18 cellular contexts compared by ENCODE assay signal in the genomic region with DNA sequence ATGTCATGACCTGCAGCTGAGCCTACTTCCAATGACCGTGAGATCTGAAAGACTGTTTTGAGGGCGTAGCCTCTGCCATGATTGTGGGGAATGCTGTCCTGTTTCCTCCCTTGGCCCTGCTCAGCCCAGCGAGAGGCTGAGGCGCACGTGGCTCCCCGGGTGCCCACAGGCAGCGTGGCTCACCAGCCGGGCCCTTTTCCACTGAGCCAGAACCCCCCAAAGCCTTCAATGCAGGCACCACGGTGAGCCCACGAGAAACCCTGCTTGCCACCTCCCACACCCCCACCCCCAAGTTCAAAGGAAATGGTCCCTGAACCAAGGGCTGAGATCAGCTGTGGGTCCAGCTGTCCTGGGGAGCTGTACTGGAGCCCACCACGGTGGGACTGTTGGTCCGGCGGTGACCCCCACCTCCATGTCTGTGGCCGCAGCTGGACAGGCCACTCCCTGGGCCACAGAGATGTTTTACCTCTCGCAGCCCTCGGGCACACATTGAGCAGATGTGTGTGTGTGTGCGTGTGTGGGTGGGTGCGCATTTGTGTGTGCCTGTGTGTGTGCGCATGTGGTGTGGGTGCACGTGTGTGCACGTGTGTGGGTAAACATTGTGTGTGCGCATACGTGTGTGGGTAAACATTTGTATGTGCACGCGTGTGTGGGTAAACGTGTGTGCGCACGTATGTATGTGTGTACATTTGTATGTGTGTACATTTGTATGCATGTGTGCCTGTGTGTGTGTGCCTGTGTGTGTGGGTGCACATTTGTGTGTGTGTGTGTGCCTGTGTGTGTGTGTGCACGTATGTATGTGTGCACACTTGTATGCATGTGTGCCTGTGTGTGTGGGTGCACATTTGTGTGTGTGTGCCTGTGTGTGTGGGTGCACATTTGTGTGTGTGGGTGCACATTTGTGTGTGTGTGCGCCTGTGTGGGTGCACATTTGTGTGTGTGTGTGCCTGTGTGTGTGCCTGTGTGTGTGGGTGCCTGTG.
"Had no signal": no experiment of that assay in that cellular context is flagged by ENCODE, and none has a peak within 500 bp of the region (broad histone marks: within the 10 kb centered on the region; RNA-seq: fewer than 3 reads in every experiment).

No MANE protein-coding gene starts in this region.

- H3K27ac ChIP-seq: hepatocyte, left lung, tibial artery, vagina had no signal

- H3K4me2 ChIP-seq: hepatocyte had no signal

- H3K27ac Mint-ChIP-seq: activated naive CD8-positive, alpha-beta T cell; activated T-cell treated with anti-CD3 and anti-CD28 coated beads, Interleukin-2, amount 50 U/mL, for 72 hours had no signal

- H3K4me3 ChIP-seq: hepatocyte, left lung, mucosa of descending colon, tibial artery, vagina had no signal

- H3K4me3 Mint-ChIP-seq: activated naive CD8-positive, alpha-beta T cell; activated T-cell treated with anti-CD3 and anti-CD28 coated beads, Interleukin-2, amount 50 U/mL, for 72 hours; naive thymus-derived CD4-positive, alpha-beta T cell had no signal

- ATAC-seq: activated T-cell treated with anti-CD3 and anti-CD28 coated beads, Interleukin-2, amount 50 U/mL, for 72 hours; esophagus mucosa; left lung; mucosa of descending colon; naive thymus-derived CD4-positive, alpha-beta T cell had no signal

- DNase-seq: activated CD4-positive, alpha-beta T cell treated with anti-CD3 and anti-CD28 coated beads, Interleukin-2, amount 50 U/mL, for 4 hours; activated CD4-positive, CD25-positive, alpha-beta regulatory T cell treated with anti-CD3 and anti-CD28 coated beads, Interleukin-2, amount 50 U/mL, for 72 hours; activated gamma-delta T cell; activated T-cell treated with anti-CD3 and anti-CD28 coated beads, Interleukin-2, amount 50 U/mL, for 72 hours; amniotic stem cell; caudate nucleus; left lung; naive thymus-derived CD4-positive, alpha-beta T cell; stimulated activated naive CD4-positive, alpha-beta T cell had no signal

- H3K9me3 ChIP-seq: left lung, mucosa of descending colon, tibial artery, vagina had no signal

- H3K9me3 Mint-ChIP-seq: naive thymus-derived CD4-positive, alpha-beta T cell had no signal

- H2AFZ ChIP-seq: hepatocyte had no signal

- H3K27me3 ChIP-seq: hepatocyte, vagina had no signal

- FAIRE-seq: colon, endometrium, keratinocyte had no signal

- H3K27me3 Mint-ChIP-seq: activated naive CD8-positive, alpha-beta T cell had no signal

- H3K79me2 ChIP-seq: hepatocyte had no signal
